Comparison of ENCODE assay signal across 17 cellular contexts in genomic region chr20:50447102-50447804, GRCh38.
"Had no signal": no experiment of that assay in that cellular context is flagged by ENCODE, and none has a peak within 500 bp of the region (broad histone marks: within the 10 kb centered on the region; RNA-seq: fewer than 3 reads in every experiment).

No MANE protein-coding gene starts in this region.

- H3K4me3 ChIP-seq: dorsolateral prefrontal cortex, esophagus squamous epithelium, smooth muscle cell, uterus had no signal

- ATAC-seq: foreskin keratinocyte; left lobe of liver; stimulated activated naive B cell treated with anti-CD40 and anti-IgM and Interleukin-4, amounts not matched to agents 10 μg/mL and 1 μg/mL and 100 μg/mL, for 72 hours had no signal

- H3K4me1 ChIP-seq: foreskin keratinocyte had no signal

- H3K36me3 ChIP-seq: esophagus squamous epithelium, uterus had no signal

- H3K4me2 ChIP-seq: smooth muscle cell had no signal

- H3K27me3 ChIP-seq: esophagus squamous epithelium, foreskin keratinocyte, uterus had no signal

- DNase-seq: activated CD4-positive, alpha-beta T cell treated with anti-CD3 and anti-CD28 coated beads, Interleukin-2, amount 50 U/mL, for 4 hours; activated CD4-positive, CD25-positive, alpha-beta regulatory T cell treated with anti-CD3 and anti-CD28 coated beads, Interleukin-2, amount 50 U/mL, for 72 hours; activated effector memory CD4-positive, alpha-beta T cell treated with anti-CD3 and anti-CD28 coated beads, Interleukin-2, amount 50 U/mL, for 16 hours; activated naive CD8-positive, alpha-beta T cell treated with anti-CD3 and anti-CD28 coated beads for 36 hours; activated T-cell treated with anti-CD3 and anti-CD28 coated beads, Interleukin-2, amount 50 U/mL, for 1 hour; anterior cingulate cortex; dorsolateral prefrontal cortex; esophagus squamous epithelium; foreskin keratinocyte; mesendoderm; right cardiac atrium; stimulated activated naive B cell treated with anti-CD40 and anti-IgM and Interleukin-4, amounts not matched to agents 10 μg/mL and 1 μg/mL and 100 μg/mL, for 72 hours; SW 1271; uterus had no signal

- H3K27ac ChIP-seq: dorsolateral prefrontal cortex, esophagus squamous epithelium, foreskin keratinocyte, uterus had no signal

- H3K9me3 ChIP-seq: esophagus squamous epithelium, uterus had no signal

- FAIRE-seq: bronchial epithelial cell had no signal
